In genomic region chr5:32092938-32093812, GRCh38 we compare ENCODE assay signal across 8 cellular contexts.
DNase-seq lines count a peak whose midpoint lies in the region; ATAC-seq lines count a peak whose summit lies in the region.

No MANE protein-coding gene starts in this region.

- WGBS in mesenchymal stem cell, result 63% methylated on average over 19 of the region's 20 CpGs

- H3K27me3 ChIP-seq in mesenchymal stem cell (ENCODE audit: control insufficient read depth in 1 of 2, insufficient read depth in 1 of 2, low read length in 2 of 2), result no peaks in the 10 kb centered on the region

- no peaks in the 10 kb centered on the region for H3K9me3 ChIP-seq in mesenchymal stem cell (ENCODE audit: control insufficient read depth, low read length)

- peak overlapping the region in 1 of 2 experiments; percentile 53 for H3K23ac ChIP-seq in mesenchymal stem cell (ENCODE audit: low read length in 2 of 2)

- no peak overlapping the region for H3K27ac ChIP-seq in mesenchymal stem cell (ENCODE audit: low read length, poor library complexity, severe bottlenecking)

- H3K4me2 ChIP-seq in mesenchymal stem cell (ENCODE audit: low read length, poor library complexity, severe bottlenecking), result no peak overlapping the region

- ATAC-seq in GM21360 (IDR thresholded peaks at IDR 0.05; ENCODE audit: unreplicated experiment), result peak; percentile 91

- H3K9ac ChIP-seq in mesenchymal stem cell (ENCODE audit: low read length), result no peak overlapping the region

- H2BK5ac ChIP-seq in mesenchymal stem cell (ENCODE audit: low read depth, low read length, poor library complexity, severe bottlenecking), result no peak overlapping the region

- peak overlapping the region in 1 of 2 experiments; percentile 21 for H2BK12ac ChIP-seq in mesenchymal stem cell (ENCODE audit: low read length in 2 of 2)

- no peak overlapping the region for H3K4ac ChIP-seq in mesenchymal stem cell (ENCODE audit: low read depth in 1 of 2, low read length in 2 of 2)

- no peak overlapping the region for H2BK120ac ChIP-seq in mesenchymal stem cell (ENCODE audit: low read depth, low read length)

- DNase-seq in Caki2 (ENCODE audit: low read depth) (peak; percentile 52), HK-2 (ENCODE audit: unreplicated experiment) (peak; percentile 49), NCI-H748 (lab: John Stamatoyannopoulos, UW; ENCODE audit: unreplicated experiment) (peak; percentile 90), mesenchymal stem cell (peak; percentile 77)
- DNase-seq in activated CD4-positive, alpha-beta T cell treated with anti-CD3 and anti-CD28 coated beads, Interleukin-2, amount 50 U/mL, for 24 hours (ENCODE audit: low read depth in 1 of 2, low spot score in 1 of 2), result peak; percentile 12 to 69
- DNase-seq in effector CD4-positive, alpha-beta T cell, result peak; percentile 46
- peak; percentile 47 for DNase-seq in stimulated activated CD8-positive, alpha-beta memory T cell treated with anti-CD3 and anti-CD28 coated beads, Interleukin-4, amount 100 ng/mL, for 24 hours (ENCODE audit: low read depth)

- H3K4me3 ChIP-seq in mesenchymal stem cell (ENCODE audit: insufficient read depth in 1 of 2, low read depth in 1 of 2, low read length in 2 of 2), result no peak overlapping the region

- no peak overlapping the region for H4K91ac ChIP-seq in mesenchymal stem cell (ENCODE audit: low read length)

- H2BK15ac ChIP-seq in mesenchymal stem cell (ENCODE audit: low read depth, poor library complexity, severe bottlenecking), result no peak overlapping the region

- no peak overlapping the region for H4K8ac ChIP-seq in mesenchymal stem cell (ENCODE audit: low read length)

- no peak overlapping the region for H3K18ac ChIP-seq in mesenchymal stem cell (ENCODE audit: low read depth in 1 of 2, low read length in 2 of 2)

- peaks cover 34 to 47% of the 10 kb centered on the region in 2 experiments for H3K36me3 ChIP-seq in mesenchymal stem cell (ENCODE audit: control insufficient read depth in 1 of 2, insufficient read depth in 2 of 2, low read depth in 1 of 2, low read length in 2 of 2)

- no peak overlapping the region for H3K14ac ChIP-seq in mesenchymal stem cell (ENCODE audit: low read length in 2 of 2)

- no peaks in the 10 kb centered on the region for H3K79me1 ChIP-seq in mesenchymal stem cell (replicated peaks; ENCODE audit: low read length, poor library complexity, severe bottlenecking)

- in situ Hi-C loops in Caki2 (cut with HindIII; ENCODE audit: low pct_unique_long_range_greater_than_20kb, low sequenced_read_pairs), result no loop called here

- no peak overlapping the region for H2AK5ac ChIP-seq in mesenchymal stem cell (ENCODE audit: low read length, severe bottlenecking)

- H2AFZ ChIP-seq in mesenchymal stem cell (ENCODE audit: low read depth, low read length), result no peak overlapping the region

- H3K4me1 ChIP-seq in mesenchymal stem cell (ENCODE audit: control insufficient read depth, insufficient read depth, low read depth, low read length), result peaks cover 3% of the 10 kb centered on the region
